In the genomic region with DNA sequence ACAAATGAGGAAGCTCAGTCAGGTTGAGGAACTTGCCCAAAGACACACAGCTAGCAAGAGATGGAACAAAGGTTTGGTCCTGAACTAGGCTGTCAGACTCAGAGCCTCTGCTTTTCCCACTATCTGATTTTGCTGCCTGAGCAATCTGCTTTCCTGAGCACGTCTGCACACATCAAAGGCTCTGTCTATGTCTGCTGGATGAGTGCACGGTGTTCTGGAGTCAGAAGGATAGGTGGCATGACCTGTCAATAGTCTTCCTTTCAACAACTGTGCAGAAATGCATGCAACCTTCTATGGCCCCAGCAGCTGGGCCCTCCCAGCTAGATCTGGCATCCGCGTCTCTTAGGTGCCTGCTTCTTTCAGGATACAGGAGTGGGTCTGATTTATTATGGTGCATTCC, we compare ENCODE assay signal across 25 cellular contexts.
DNase-seq lines count a peak whose midpoint lies in the region; ATAC-seq, FAIRE-seq and TF ChIP-seq lines count a peak whose summit lies in the region.
"Had no signal": no experiment of that assay in that cellular context is flagged by ENCODE, and none has a peak within 500 bp of the region (broad histone marks: within the 10 kb centered on the region; RNA-seq: fewer than 3 reads in every experiment).

No MANE protein-coding gene starts in this region.

- H3K27ac ChIP-seq in SK-N-SH (ENCODE audit: low read depth in 2 of 2, low read length in 1 of 2) (0 out of 4 replicates have a peak overlapping the region, but pooled peaks of 1 of the 2 experiments have one; percentile 2), SJCRH30 (no peak overlapping the region), prostate gland (no peak overlapping the region)
- H3K27ac ChIP-seq: BLaER1, GM23248, KMS-11, PC-9, SJSA1 had no signal

- no peaks in the 10 kb centered on the region for H3F3A ChIP-seq in SK-N-SH (replicated peaks; ENCODE audit: insufficient read depth)

- no peak for TF ChIP-seq POLR2A in prostate gland (IDR thresholded peaks at IDR 0.05)

- CTCF ChIA-PET in SK-N-SH (lab: Yijun Ruan, JAX), result interaction anchor here (1.0 to 2.1 kb wide), 3 partner anchors 18 to 100 kb away, joined by 4 to 10 read pairs (median 4); no protein-coding TSS in a partner anchor

- no peak overlapping the region for H3K4me3 ChIP-seq in SK-N-SH (ENCODE audit: low read depth in 2 of 2, low read length in 1 of 2)
- H3K4me3 ChIP-seq in SJCRH30, result no peak overlapping the region
- H3K4me3 ChIP-seq in prostate gland, result no peak overlapping the region
- H3K4me3 ChIP-seq: BLaER1, GM23248, PC-9, SJSA1 had no signal

- TF ChIP-seq RAD21 in SK-N-SH (IDR thresholded peaks at IDR 0.05; ENCODE audit: low read length), result no peak

- no peak overlapping the region for H2AFZ ChIP-seq in SK-N-SH (ENCODE audit: low read depth)
- H2AFZ ChIP-seq: GM23248, PC-9 had no signal

- no peak for FAIRE-seq in frontal cortex (lab: Jason Lieb, UNC)

- H3K27me3 ChIP-seq in SK-N-SH (ENCODE audit: insufficient read depth) (no peaks in the 10 kb centered on the region), SJCRH30 (no peaks in the 10 kb centered on the region), prostate gland (replicated peaks; ENCODE audit: insufficient read depth) (no peaks in the 10 kb centered on the region)
- H3K27me3 ChIP-seq: BLaER1 had no signal

- WGBS in SK-N-SH (ENCODE audit: low lambda C conversion rate), result 26% methylated on average over 4 of the region's 4 CpGs
- 33% methylated on average over 4 of the region's 4 CpGs for WGBS in prostate gland

- H3K4me2 ChIP-seq in SK-N-SH, result no peak overlapping the region
- H3K4me2 ChIP-seq: BLaER1, KMS-11, PC-9 had no signal

- ATAC-seq in SK-N-SH treated with all-trans-retinoic acid at 6 μM for 48 hours (no peak), GM19395 (IDR thresholded peaks at IDR 0.05; ENCODE audit: unreplicated experiment) (no peak)
- ATAC-seq: Right ventricle myocardium inferior had no signal

- POLR2A ChIA-PET in SK-N-SH (lab: Yijun Ruan, JAX), result no interaction called here

- H3K36me3 ChIP-seq in SK-N-SH (replicated peaks in 1 of 2; ENCODE audit: control insufficient read depth in 1 of 2, insufficient read depth in 2 of 2, low read length in 1 of 2) (no peaks in the 10 kb centered on the region), SJCRH30 (no peaks in the 10 kb centered on the region), prostate gland (no peaks in the 10 kb centered on the region)
- H3K36me3 ChIP-seq: BLaER1, SJSA1 had no signal

- no peaks in the 10 kb centered on the region for H3K79me2 ChIP-seq in SK-N-SH (ENCODE audit: insufficient read depth)

- H3K4me1 ChIP-seq in SK-N-SH (ENCODE audit: control insufficient read depth in 1 of 2, insufficient read depth in 2 of 2, low read depth in 1 of 2, low read length in 1 of 2) (peaks cover 0 to 5% of the 10 kb centered on the region in 2 experiments; a peak in 1 of 4 replicates), SJCRH30 (no peaks in the 10 kb centered on the region), prostate gland (replicated peaks) (no peaks in the 10 kb centered on the region)
- H3K4me1 ChIP-seq: BLaER1, SJSA1 had no signal

- no peak for TF ChIP-seq CTCF in SK-N-SH (IDR thresholded peaks at IDR 0.05)
- no peak for TF ChIP-seq CTCF in prostate gland (IDR thresholded peaks at IDR 0.05)

- DNase-seq in SK-N-SH, result peak; percentile 40
- DNase-seq in SJCRH30, result peak; percentile 23 to 56
- DNase-seq in kidney tubule cell (ENCODE audit: low spot score), result peak; percentile 16
- no peak for DNase-seq in frontal cortex (ENCODE audit: low spot score in 2 of 2)
- DNase-seq in stimulated activated CD4-positive, alpha-beta T cell treated with anti-CD3 and anti-CD28 coated beads, Interleukin-4, amount 100 ng/mL, for 24 hours, result no peak
- no peak for DNase-seq in prostate gland (ENCODE audit: low spot score)
- DNase-seq: 8988T; CD4-positive, CD25-positive, alpha-beta regulatory T cell; GM23248; HCEC 1CT; MM.1S; NCI-H1048; NCI-H1694; NCI-H2029 treated with DMSO at 0.1 percent for 48 hours; NCI-H345; NCI-H510A treated with DMSO at 0.1 percent for 48 hours; NCI-H748 treated with DMSO at 0.1 percent for 48 hours; NK-92 treated with Interleukin-12 subunit alpha and Interleukin-12 subunit beta, amount 100 ng/mL, for 24 hours; PC-9 had no signal

- H3K9me3 ChIP-seq in SK-N-SH, result no peaks in the 10 kb centered on the region
- H3K9me3 ChIP-seq in SJCRH30 (replicated peaks), result no peaks in the 10 kb centered on the region
- H3K9me3 ChIP-seq in prostate gland, result no peaks in the 10 kb centered on the region
- H3K9me3 ChIP-seq: BLaER1, SJSA1 had no signal

- intact Hi-C loops in prostate gland (cut with DNase I), result no loop called here

- no peaks in the 10 kb centered on the region for H4K20me1 ChIP-seq in SK-N-SH (ENCODE audit: insufficient read depth)
- H4K20me1 ChIP-seq: BLaER1 had no signal

- H3K9me2 ChIP-seq in SK-N-SH, result no peaks in the 10 kb centered on the region

- no peak overlapping the region for H3K9ac ChIP-seq in SK-N-SH
- H3K9ac ChIP-seq: BLaER1, GM23248, KMS-11 had no signal

- no peak for TF ChIP-seq EP300 in SK-N-SH (IDR thresholded peaks at IDR 0.05; ENCODE audit: borderline replicate concordance in 1 of 2, low read depth in 1 of 2, low read length in 1 of 2)

TF ChIP-seq in SK-N-SH, 30 proteins besides CTCF, POLR2A, EP300 and RAD21:
- TF ChIP-seq CHD2 (IDR thresholded peaks at IDR 0.05; ENCODE audit: low read length, partially characterized antibody) (no peak), MXI1 (IDR thresholded peaks at IDR 0.05; ENCODE audit: low read depth, low read length) (peak; percentile 27; the same call in 1 of the 2 replicates), GATA2 (CRISPR knock-in tag; IDR thresholded peaks at IDR 0.05) (peak; percentile 55), TEAD4 (IDR thresholded peaks at IDR 0.05; ENCODE audit: borderline replicate concordance, insufficient read depth) (no peak)
TF ChIP-seq in SK-N-SH: peak in this region for 2.

TF ChIP-seq in SK-N-SH treated with all-trans-retinoic acid at 6 μM for 48 hours, 23 proteins besides CTCF, POLR2A, EP300 and RAD21:
- TF ChIP-seq, protein P1, sequence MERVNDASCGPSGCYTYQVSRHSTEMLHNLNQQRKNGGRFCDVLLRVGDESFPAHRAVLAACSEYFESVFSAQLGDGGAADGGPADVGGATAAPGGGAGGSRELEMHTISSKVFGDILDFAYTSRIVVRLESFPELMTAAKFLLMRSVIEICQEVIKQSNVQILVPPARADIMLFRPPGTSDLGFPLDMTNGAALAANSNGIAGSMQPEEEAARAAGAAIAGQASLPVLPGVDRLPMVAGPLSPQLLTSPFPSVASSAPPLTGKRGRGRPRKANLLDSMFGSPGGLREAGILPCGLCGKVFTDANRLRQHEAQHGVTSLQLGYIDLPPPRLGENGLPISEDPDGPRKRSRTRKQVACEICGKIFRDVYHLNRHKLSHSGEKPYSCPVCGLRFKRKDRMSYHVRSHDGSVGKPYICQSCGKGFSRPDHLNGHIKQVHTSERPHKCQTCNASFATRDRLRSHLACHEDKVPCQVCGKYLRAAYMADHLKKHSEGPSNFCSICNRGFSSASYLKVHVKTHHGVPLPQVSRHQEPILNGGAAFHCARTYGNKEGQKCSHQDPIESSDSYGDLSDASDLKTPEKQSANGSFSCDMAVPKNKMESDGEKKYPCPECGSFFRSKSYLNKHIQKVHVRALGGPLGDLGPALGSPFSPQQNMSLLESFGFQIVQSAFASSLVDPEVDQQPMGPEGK (CRISPR knock-in tag; IDR thresholded peaks at IDR 0.05; ENCODE audit: borderline replicate concordance), result no peak
- TF ChIP-seq ZFP3 (CRISPR knock-in tag; IDR thresholded peaks at IDR 0.05), result no peak
- TF ChIP-seq SNAI2 (CRISPR knock-in tag; IDR thresholded peaks at IDR 0.05), result no peak
- TF ChIP-seq RARB (CRISPR knock-in tag; IDR thresholded peaks at IDR 0.05), result no peak
- no peak for TF ChIP-seq PPARA (CRISPR knock-in tag; IDR thresholded peaks at IDR 0.05; ENCODE audit: borderline replicate concordance)
- no peak for TF ChIP-seq GLIS3 (CRISPR knock-in tag; IDR thresholded peaks at IDR 0.05)
- TF ChIP-seq, protein P2, sequence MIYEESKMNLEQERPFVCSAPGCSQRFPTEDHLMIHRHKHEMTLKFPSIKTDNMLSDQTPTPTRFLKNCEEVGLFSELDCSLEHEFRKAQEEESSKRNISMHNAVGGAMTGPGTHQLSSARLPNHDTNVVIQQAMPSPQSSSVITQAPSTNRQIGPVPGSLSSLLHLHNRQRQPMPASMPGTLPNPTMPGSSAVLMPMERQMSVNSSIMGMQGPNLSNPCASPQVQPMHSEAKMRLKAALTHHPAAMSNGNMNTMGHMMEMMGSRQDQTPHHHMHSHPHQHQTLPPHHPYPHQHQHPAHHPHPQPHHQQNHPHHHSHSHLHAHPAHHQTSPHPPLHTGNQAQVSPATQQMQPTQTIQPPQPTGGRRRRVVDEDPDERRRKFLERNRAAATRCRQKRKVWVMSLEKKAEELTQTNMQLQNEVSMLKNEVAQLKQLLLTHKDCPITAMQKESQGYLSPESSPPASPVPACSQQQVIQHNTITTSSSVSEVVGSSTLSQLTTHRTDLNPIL (CRISPR knock-in tag; IDR thresholded peaks at IDR 0.05; ENCODE audit: low read depth), result no peak
- TF ChIP-seq, protein P3, sequence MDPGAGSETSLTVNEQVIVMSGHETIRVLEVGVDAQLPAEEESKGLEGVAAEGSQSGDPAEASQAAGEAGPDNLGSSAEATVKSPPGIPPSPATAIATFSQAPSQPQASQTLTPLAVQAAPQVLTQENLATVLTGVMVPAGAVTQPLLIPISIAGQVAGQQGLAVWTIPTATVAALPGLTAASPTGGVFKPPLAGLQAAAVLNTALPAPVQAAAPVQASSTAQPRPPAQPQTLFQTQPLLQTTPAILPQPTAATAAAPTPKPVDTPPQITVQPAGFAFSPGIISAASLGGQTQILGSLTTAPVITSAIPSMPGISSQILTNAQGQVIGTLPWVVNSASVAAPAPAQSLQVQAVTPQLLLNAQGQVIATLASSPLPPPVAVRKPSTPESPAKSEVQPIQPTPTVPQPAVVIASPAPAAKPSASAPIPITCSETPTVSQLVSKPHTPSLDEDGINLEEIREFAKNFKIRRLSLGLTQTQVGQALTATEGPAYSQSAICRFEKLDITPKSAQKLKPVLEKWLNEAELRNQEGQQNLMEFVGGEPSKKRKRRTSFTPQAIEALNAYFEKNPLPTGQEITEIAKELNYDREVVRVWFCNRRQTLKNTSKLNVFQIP (CRISPR knock-in tag; IDR thresholded peaks at IDR 0.05; ENCODE audit: borderline replicate concordance, low read depth), result no peak

Comparison
In these comparisons a context has a peak if more than half of its experiments do, and no peak if none do; other contexts are left out.
1. DNase-seq: peak in SK-N-SH (single experiment), SJCRH30 (2 of 2) and kidney tubule cell (single experiment); none in frontal cortex (0 of 2), stimulated activated CD4-positive, alpha-beta T cell treated with anti-CD3 and anti-CD28 coated beads, Interleukin-4, amount 100 ng/mL, for 24 hours (single experiment) and prostate gland (single experiment).